2 cellular contexts compared by ENCODE assay signal in genomic region chr16:89400740-89401139, GRCh38.
TF ChIP-seq lines count a peak whose summit lies in the region.

No MANE protein-coding gene starts in this region.

TF ChIP-seq in SK-N-SH, 30 proteins besides CTCF, POLR2A, EP300 and RAD21 (continued from another document):
- TF ChIP-seq RCOR1 (IDR thresholded peaks at IDR 0.05; ENCODE audit: low read length) = no peak
- TF ChIP-seq SMC3 (IDR thresholded peaks at IDR 0.05; ENCODE audit: low read depth, low read length) = no peak
- no peak for TF ChIP-seq JUND (IDR thresholded peaks at IDR 0.05)
- TF ChIP-seq TEAD4 (IDR thresholded peaks at IDR 0.05; ENCODE audit: borderline replicate concordance, insufficient read depth) = no peak
- no peak for TF ChIP-seq YY1 (IDR thresholded peaks at IDR 0.05; ENCODE audit: low read depth)
- no peak for TF ChIP-seq RFX5 (IDR thresholded peaks at IDR 0.05; ENCODE audit: low read length)
- no peak for TF ChIP-seq ELF1 (IDR thresholded peaks at IDR 0.05)
- no peak for TF ChIP-seq FOXJ3 (CRISPR knock-in tag; IDR thresholded peaks at IDR 0.05)

TF ChIP-seq in SK-N-SH treated with all-trans-retinoic acid at 6 μM for 48 hours, 23 proteins besides CTCF, POLR2A, EP300 and RAD21 (continued from another document):
- TF ChIP-seq, protein P1, sequence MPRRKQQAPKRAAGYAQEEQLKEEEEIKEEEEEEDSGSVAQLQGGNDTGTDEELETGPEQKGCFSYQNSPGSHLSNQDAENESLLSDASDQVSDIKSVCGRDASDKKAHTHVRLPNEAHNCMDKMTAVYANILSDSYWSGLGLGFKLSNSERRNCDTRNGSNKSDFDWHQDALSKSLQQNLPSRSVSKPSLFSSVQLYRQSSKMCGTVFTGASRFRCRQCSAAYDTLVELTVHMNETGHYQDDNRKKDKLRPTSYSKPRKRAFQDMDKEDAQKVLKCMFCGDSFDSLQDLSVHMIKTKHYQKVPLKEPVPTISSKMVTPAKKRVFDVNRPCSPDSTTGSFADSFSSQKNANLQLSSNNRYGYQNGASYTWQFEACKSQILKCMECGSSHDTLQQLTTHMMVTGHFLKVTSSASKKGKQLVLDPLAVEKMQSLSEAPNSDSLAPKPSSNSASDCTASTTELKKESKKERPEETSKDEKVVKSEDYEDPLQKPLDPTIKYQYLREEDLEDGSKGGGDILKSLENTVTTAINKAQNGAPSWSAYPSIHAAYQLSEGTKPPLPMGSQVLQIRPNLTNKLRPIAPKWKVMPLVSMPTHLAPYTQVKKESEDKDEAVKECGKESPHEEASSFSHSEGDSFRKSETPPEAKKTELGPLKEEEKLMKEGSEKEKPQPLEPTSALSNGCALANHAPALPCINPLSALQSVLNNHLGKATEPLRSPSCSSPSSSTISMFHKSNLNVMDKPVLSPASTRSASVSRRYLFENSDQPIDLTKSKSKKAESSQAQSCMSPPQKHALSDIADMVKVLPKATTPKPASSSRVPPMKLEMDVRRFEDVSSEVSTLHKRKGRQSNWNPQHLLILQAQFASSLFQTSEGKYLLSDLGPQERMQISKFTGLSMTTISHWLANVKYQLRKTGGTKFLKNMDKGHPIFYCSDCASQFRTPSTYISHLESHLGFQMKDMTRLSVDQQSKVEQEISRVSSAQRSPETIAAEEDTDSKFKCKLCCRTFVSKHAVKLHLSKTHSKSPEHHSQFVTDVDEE (CRISPR knock-in tag; IDR thresholded peaks at IDR 0.05) = no peak
- TF ChIP-seq, protein P2, sequence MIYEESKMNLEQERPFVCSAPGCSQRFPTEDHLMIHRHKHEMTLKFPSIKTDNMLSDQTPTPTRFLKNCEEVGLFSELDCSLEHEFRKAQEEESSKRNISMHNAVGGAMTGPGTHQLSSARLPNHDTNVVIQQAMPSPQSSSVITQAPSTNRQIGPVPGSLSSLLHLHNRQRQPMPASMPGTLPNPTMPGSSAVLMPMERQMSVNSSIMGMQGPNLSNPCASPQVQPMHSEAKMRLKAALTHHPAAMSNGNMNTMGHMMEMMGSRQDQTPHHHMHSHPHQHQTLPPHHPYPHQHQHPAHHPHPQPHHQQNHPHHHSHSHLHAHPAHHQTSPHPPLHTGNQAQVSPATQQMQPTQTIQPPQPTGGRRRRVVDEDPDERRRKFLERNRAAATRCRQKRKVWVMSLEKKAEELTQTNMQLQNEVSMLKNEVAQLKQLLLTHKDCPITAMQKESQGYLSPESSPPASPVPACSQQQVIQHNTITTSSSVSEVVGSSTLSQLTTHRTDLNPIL (CRISPR knock-in tag; IDR thresholded peaks at IDR 0.05; ENCODE audit: low read depth) = no peak
- TF ChIP-seq SNAI2 (CRISPR knock-in tag; IDR thresholded peaks at IDR 0.05) (no peak), ZNF70 (CRISPR knock-in tag; IDR thresholded peaks at IDR 0.05) (no peak), ESRRG (CRISPR knock-in tag; IDR thresholded peaks at IDR 0.05) (no peak), ZFP30 (CRISPR knock-in tag; IDR thresholded peaks at IDR 0.05) (no peak)
